ENCODE assay signal across 8 cellular contexts in genomic region chr17:44066204-44066930, GRCh38. TPM values are rescaled to one million over a fixed set of nuclear protein-coding genes. Genes with fewer than 3 reads are reported as not detected.
DNase-seq lines count a peak whose midpoint lies in the region; ATAC-seq and TF ChIP-seq lines count a peak whose summit lies in the region.

TSS of gene LSM12 (minus strand) at chr17:44066671. CDS start at chr17:44066587, 84 bp downstream.

- no peaks in the 10 kb centered on the region for H3K27me3 ChIP-seq in right atrium auricular region
- no peaks in the 10 kb centered on the region for H3K27me3 ChIP-seq in psoas muscle (ENCODE audit: insufficient read depth in 3 of 3, low read length in 2 of 3)

- peak within 1 kb of the TSS; percentile 92 for H3K27ac ChIP-seq in angular gyrus (ENCODE audit: low read depth, low read length)
- H3K27ac ChIP-seq in right atrium auricular region: peak within 1 kb of the TSS; percentile 95 to 97
- peak within 1 kb of the TSS; percentile 90 for H3K27ac ChIP-seq in psoas muscle

- ATAC-seq in HG02884 (IDR thresholded peaks at IDR 0.05; ENCODE audit: unreplicated experiment) (peak; percentile 55), psoas muscle (peak; percentile 80 to 82 (median 80))

- H3K4me3 ChIP-seq in GM12875 (ENCODE audit: low read depth, low read length) (peak within 1 kb of the TSS; percentile 69), right atrium auricular region (peak within 1 kb of the TSS; percentile 72 to 74), psoas muscle (peak within 1 kb of the TSS; percentile 79)

- TF ChIP-seq CTCF in GM12875 (IDR thresholded peaks at IDR 0.05; ENCODE audit: borderline replicate concordance, insufficient read depth, low read depth, low read length) (no peak), right atrium auricular region (IDR thresholded peaks at IDR 0.05) (no peak), psoas muscle (IDR thresholded peaks at IDR 0.05) (no peak)

- WGBS in psoas muscle, 3 donors: 0 to 1% (median 0%) methylated on average over 53 to 65 of the region's 65 CpGs

- intact Hi-C loops in T-helper 2 cell treated with Interferon-gamma antibody and Interleukin-4, amounts not matched to agents 100 ng/mL and 5 ng/mL, for 36 hours (cut with micrococcal nuclease): loop anchor here (1.0 to 5.0 kb wide), 3 partner anchors 60 to 261 kb away; partner anchors contain the start of gene HROB
- intact Hi-C loops in psoas muscle (cut with DNase I): no loop called here

- no peaks in the 10 kb centered on the region for H3K9me3 ChIP-seq in right atrium auricular region
- no peaks in the 10 kb centered on the region for H3K9me3 ChIP-seq in psoas muscle

- peak; percentile 74 to 84 for DNase-seq in NCI-H187 (lab: John Stamatoyannopoulos, UW)
- DNase-seq in right atrium auricular region (ENCODE audit: low spot score): peak; percentile 85
- peak; percentile 90 to 94 for DNase-seq in psoas muscle
- DNase-seq in ureter (ENCODE audit: low spot score): peak; percentile 93

- H3K36me3 ChIP-seq in right atrium auricular region (peaks cover 15% of the 10 kb centered on the region), psoas muscle (ENCODE audit: insufficient read depth in 1 of 2, low read depth in 1 of 2) (peaks cover 8 to 23% of the 10 kb centered on the region in 2 donors)

- H3K4me1 ChIP-seq in right atrium auricular region (peaks cover 0 to 43% of the 10 kb centered on the region in 2 donors), psoas muscle (peaks cover 33% of the 10 kb centered on the region)

RNA-seq across cellular contexts. Expression of gene LSM12, which starts in this region (rescaled TPM):
- 66.8 and 69.2 TPM in 2 replicates for total RNA-seq in T-helper 2 cell treated with Interferon-gamma antibody and Interleukin-4, amounts not matched to agents 100 ng/mL and 5 ng/mL, for 36 hours
- total RNA-seq in right atrium auricular region (10 to 100 TPM; 36.8 to 41.3 TPM), psoas muscle (10 to 100 TPM; 39.6 to 65.9 (median 52.9) TPM), ureter (62.5 TPM)
- polyA plus RNA-seq in psoas muscle: 10 to 100 TPM; 42.7 to 52.9 (median 47.9) TPM

Comparison
In these comparisons a context has a peak if more than half of its experiments do, and no peak if none do; other contexts are left out.
1. Peak in every context shown above with its lines: DNase-seq, ATAC-seq, H3K4me3 ChIP-seq and H3K27ac ChIP-seq.